1 cellular context compared by ENCODE assay signal in the genomic region with DNA sequence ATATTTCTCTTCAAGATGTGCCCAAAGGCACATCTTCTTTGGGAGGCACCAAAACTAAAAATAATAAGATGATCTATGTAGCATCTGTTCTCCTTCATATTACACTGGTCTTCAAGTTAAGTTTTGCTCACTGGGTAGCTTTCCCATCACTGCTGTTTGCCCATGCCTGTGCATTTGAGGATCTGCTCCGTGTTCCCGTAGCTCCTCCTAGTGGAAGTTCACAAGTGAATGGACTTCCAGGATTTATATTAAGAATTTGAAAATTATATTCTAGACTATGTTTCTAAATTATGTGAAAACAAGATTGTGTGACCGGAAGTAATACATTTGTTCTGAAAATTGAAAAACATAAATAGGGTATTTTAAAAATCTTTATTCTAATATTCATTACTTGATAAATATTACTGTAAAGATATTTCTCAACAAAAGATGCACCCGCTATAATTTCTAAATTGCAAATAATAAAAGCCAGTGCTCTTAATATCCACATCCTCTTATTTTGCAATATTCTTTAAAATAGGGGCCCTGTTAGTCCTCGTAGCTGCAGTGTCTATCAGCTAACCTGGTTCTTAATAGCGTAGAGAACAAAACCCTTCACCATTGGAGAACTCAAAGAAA.
TF ChIP-seq lines count a peak whose summit lies in the region.

No MANE protein-coding gene starts in this region.

TF ChIP-seq in GM23338, 12 proteins besides CTCF, POLR2A, EP300 and RAD21 (continued from another document):
- TF ChIP-seq, protein P1, sequence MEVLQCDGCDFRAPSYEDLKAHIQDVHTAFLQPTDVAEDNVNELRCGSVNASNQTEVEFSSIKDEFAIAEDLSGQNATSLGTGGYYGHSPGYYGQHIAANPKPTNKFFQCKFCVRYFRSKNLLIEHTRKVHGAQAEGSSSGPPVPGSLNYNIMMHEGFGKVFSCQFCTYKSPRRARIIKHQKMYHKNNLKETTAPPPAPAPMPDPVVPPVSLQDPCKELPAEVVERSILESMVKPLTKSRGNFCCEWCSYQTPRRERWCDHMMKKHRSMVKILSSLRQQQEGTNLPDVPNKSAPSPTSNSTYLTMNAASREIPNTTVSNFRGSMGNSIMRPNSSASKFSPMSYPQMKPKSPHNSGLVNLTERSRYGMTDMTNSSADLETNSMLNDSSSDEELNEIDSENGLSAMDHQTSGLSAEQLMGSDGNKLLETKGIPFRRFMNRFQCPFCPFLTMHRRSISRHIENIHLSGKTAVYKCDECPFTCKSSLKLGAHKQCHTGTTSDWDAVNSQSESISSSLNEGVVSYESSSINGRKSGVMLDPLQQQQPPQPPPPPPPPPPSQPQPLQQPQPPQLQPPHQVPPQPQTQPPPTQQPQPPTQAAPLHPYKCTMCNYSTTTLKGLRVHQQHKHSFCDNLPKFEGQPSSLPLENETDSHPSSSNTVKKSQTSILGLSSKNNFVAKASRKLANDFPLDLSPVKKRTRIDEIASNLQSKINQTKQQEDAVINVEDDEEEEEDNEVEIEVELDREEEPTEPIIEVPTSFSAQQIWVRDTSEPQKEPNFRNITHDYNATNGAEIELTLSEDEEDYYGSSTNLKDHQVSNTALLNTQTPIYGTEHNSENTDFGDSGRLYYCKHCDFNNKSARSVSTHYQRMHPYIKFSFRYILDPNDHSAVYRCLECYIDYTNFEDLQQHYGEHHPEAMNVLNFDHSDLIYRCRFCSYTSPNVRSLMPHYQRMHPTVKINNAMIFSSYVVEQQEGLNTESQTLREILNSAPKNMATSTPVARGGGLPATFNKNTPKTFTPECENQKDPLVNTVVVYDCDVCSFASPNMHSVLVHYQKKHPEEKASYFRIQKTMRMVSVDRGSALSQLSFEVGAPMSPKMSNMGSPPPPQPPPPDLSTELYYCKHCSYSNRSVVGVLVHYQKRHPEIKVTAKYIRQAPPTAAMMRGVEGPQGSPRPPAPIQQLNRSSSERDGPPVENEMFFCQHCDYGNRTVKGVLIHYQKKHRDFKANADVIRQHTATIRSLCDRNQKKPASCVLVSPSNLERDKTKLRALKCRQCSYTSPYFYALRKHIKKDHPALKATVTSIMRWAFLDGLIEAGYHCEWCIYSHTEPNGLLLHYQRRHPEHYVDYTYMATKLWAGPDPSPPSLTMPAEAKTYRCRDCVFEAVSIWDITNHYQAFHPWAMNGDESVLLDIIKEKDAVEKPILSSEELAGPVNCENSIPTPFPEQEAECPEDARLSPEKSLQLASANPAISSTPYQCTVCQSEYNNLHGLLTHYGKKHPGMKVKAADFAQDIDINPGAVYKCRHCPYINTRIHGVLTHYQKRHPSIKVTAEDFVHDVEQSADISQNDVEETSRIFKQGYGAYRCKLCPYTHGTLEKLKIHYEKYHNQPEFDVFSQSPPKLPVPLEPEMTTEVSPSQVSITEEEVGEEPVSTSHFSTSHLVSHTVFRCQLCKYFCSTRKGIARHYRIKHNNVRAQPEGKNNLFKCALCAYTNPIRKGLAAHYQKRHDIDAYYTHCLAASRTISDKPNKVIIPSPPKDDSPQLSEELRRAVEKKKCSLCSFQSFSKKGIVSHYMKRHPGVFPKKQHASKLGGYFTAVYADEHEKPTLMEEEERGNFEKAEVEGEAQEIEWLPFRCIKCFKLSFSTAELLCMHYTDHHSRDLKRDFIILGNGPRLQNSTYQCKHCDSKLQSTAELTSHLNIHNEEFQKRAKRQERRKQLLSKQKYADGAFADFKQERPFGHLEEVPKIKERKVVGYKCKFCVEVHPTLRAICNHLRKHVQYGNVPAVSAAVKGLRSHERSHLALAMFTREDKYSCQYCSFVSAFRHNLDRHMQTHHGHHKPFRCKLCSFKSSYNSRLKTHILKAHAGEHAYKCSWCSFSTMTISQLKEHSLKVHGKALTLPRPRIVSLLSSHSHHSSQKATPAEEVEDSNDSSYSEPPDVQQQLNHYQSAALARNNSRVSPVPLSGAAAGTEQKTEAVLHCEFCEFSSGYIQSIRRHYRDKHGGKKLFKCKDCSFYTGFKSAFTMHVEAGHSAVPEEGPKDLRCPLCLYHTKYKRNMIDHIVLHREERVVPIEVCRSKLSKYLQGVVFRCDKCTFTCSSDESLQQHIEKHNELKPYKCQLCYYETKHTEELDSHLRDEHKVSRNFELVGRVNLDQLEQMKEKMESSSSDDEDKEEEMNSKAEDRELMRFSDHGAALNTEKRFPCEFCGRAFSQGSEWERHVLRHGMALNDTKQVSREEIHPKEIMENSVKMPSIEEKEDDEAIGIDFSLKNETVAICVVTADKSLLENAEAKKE (CRISPR knock-in tag; IDR thresholded peaks at IDR 0.05) = no peak
